ENCODE assay signal across 20 cellular contexts in genomic region chr1:236864996-236865877, GRCh38.
DNase-seq lines count a peak whose midpoint lies in the region; ATAC-seq lines count a peak whose summit lies in the region.
"Had no signal": no experiment of that assay in that cellular context is flagged by ENCODE, and none has a peak within 500 bp of the region (broad histone marks: within the 10 kb centered on the region; RNA-seq: fewer than 3 reads in every experiment).

No MANE protein-coding gene starts in this region.

- peaks cover 28% of the 10 kb centered on the region for H3K4me1 ChIP-seq in rectal smooth muscle tissue (ENCODE audit: control insufficient read depth, insufficient read depth, low read length)

- no peak for ATAC-seq in activated T-cell treated with anti-CD3 and anti-CD28 coated beads, Interleukin-2, amount 50 U/mL, for 4 hours
- ATAC-seq in left ventricle myocardium superior (peak; percentile 49), HG02870 (IDR thresholded peaks at IDR 0.05; ENCODE audit: unreplicated experiment) (no peak), HG03432 (IDR thresholded peaks at IDR 0.05; ENCODE audit: unreplicated experiment) (no peak), GM21367 (IDR thresholded peaks at IDR 0.05; ENCODE audit: unreplicated experiment) (no peak)
- ATAC-seq: A549, left lung had no signal

- H3K9ac ChIP-seq in SK-N-MC (ENCODE audit: insufficient read length) (peak overlapping the region; percentile 49), rectal smooth muscle tissue (ENCODE audit: low read length) (no peak overlapping the region)

- peaks cover 9% of the 10 kb centered on the region for H3K9me3 ChIP-seq in SK-N-MC (ENCODE audit: low read depth, low read length)
- H3K9me3 ChIP-seq: A549, left lung, ovary, thyroid gland had no signal

- DNase-seq in activated T-cell treated with anti-CD3 and anti-CD28 coated beads, Interleukin-2, amount 50 U/mL, for 24 hours, result no peak
- no peak for DNase-seq in activated T-cell treated with anti-CD3 and anti-CD28 coated beads, Interleukin-2, amount 50 U/mL, for 4 hours
- DNase-seq in SK-N-MC (ENCODE audit: low read depth, low spot score), result peak; percentile 45
- DNase-seq in left ventricle myocardium superior, result no peak
- DNase-seq: DMS53; left lung; NCI-H1436; NCI-H2171; NCI-H526 treated with DMSO at 0.1 percent for 48 hours; ovary; SHP77 treated with DMSO at 0.1 percent for 48 hours; small intestine; stimulated activated CD4-positive, alpha-beta T cell treated with anti-CD3 and anti-CD28 coated beads, Interleukin-4, amount 100 ng/mL, for 4 hours; thyroid gland had no signal

- H3K36me3 Mint-ChIP-seq in activated T-cell treated with anti-CD3 and anti-CD28 coated beads, Interleukin-2, amount 50 U/mL, for 24 hours (ENCODE audit: low read depth), result peaks cover 95% of the 10 kb centered on the region
- peaks cover 63% of the 10 kb centered on the region for H3K36me3 Mint-ChIP-seq in activated T-cell treated with anti-CD3 and anti-CD28 coated beads, Interleukin-2, amount 50 U/mL, for 4 hours (ENCODE audit: insufficient read depth)

- peak overlapping the region; percentile 62 for H3K27ac Mint-ChIP-seq in activated T-cell treated with anti-CD3 and anti-CD28 coated beads, Interleukin-2, amount 50 U/mL, for 24 hours

- H3K27ac ChIP-seq in SK-N-MC (peak overlapping the region; percentile 93), rectal smooth muscle tissue (ENCODE audit: low read depth, low read length) (peak overlapping the region; percentile 69)
- H3K27ac ChIP-seq: A549, coronary artery, left lung, ovary, thyroid gland had no signal

- no peaks in the 10 kb centered on the region for H3K27me3 ChIP-seq in rectal smooth muscle tissue (ENCODE audit: control insufficient read depth, insufficient read depth, low read length)
- H3K27me3 ChIP-seq: left lung, ovary, thyroid gland had no signal

- H3K27me3 Mint-ChIP-seq in activated T-cell treated with anti-CD3 and anti-CD28 coated beads, Interleukin-2, amount 50 U/mL, for 24 hours, result no peaks in the 10 kb centered on the region
- H3K27me3 Mint-ChIP-seq in activated T-cell treated with anti-CD3 and anti-CD28 coated beads, Interleukin-2, amount 50 U/mL, for 4 hours (ENCODE audit: low read depth), result no peaks in the 10 kb centered on the region

- H3K9me3 Mint-ChIP-seq in activated T-cell treated with anti-CD3 and anti-CD28 coated beads, Interleukin-2, amount 50 U/mL, for 24 hours, result no peaks in the 10 kb centered on the region
- H3K9me3 Mint-ChIP-seq in activated T-cell treated with anti-CD3 and anti-CD28 coated beads, Interleukin-2, amount 50 U/mL, for 4 hours, result no peaks in the 10 kb centered on the region

- H3K4me3 Mint-ChIP-seq in activated T-cell treated with anti-CD3 and anti-CD28 coated beads, Interleukin-2, amount 50 U/mL, for 24 hours, result no peak overlapping the region
- H3K4me3 Mint-ChIP-seq in activated T-cell treated with anti-CD3 and anti-CD28 coated beads, Interleukin-2, amount 50 U/mL, for 4 hours, result no peak overlapping the region

- peak overlapping the region; percentile 39 for H3K4me3 ChIP-seq in SK-N-MC
- H3K4me3 ChIP-seq in rectal smooth muscle tissue (ENCODE audit: low read length), result no peak overlapping the region
- H3K4me3 ChIP-seq: A549, coronary artery, left lung, ovary, thyroid gland had no signal

- peaks cover 75% of the 10 kb centered on the region for H3K36me3 ChIP-seq in SK-N-MC (ENCODE audit: insufficient read depth, low read length)
- peaks cover 18% of the 10 kb centered on the region for H3K36me3 ChIP-seq in rectal smooth muscle tissue (ENCODE audit: control insufficient read depth, insufficient read depth, low read length)
- H3K36me3 ChIP-seq: ovary had no signal

- intact Hi-C loops in left ventricle myocardium superior (cut with micrococcal nuclease), result no loop called here

- peaks cover 26% of the 10 kb centered on the region for H3K4me1 Mint-ChIP-seq in activated T-cell treated with anti-CD3 and anti-CD28 coated beads, Interleukin-2, amount 50 U/mL, for 24 hours (ENCODE audit: low read depth)
- peaks cover 11% of the 10 kb centered on the region for H3K4me1 Mint-ChIP-seq in activated T-cell treated with anti-CD3 and anti-CD28 coated beads, Interleukin-2, amount 50 U/mL, for 4 hours (ENCODE audit: low read depth)
